Comparison of ENCODE assay signal across 8 cellular contexts in genomic region chr2:224885836-224886547, GRCh38.
A peak's percentile ranks its signal among the peaks of the same experiment; 100 is the strongest.
DNase-seq lines count a peak whose midpoint lies in the region; ATAC-seq, FAIRE-seq and TF ChIP-seq lines count a peak whose summit lies in the region.

No MANE protein-coding gene starts in this region.

- ATAC-seq in GM18498 (IDR thresholded peaks at IDR 0.05; ENCODE audit: unreplicated experiment) = peak; percentile 85
- no peak for ATAC-seq in HepG2
- no peak for ATAC-seq in omental fat pad (ENCODE audit: low FRiP score)

- FAIRE-seq in HepG2 (lab: Jason Lieb, UNC) = no peak

- H3K36me3 ChIP-seq in HepG2 (replicated peaks in 1 of 2; ENCODE audit: control insufficient read depth in 1 of 2, insufficient read depth in 2 of 2, low read length in 2 of 2) (no peaks in the 10 kb centered on the region), prostate gland (no peaks in the 10 kb centered on the region)

- no peak overlapping the region for H3K4me2 ChIP-seq in HepG2 (ENCODE audit: low read depth, low read length)

- no peak overlapping the region for H3K9ac ChIP-seq in HepG2 (ENCODE audit: insufficient read depth, low read depth, low read length)

- H3K79me2 ChIP-seq in HepG2 (ENCODE audit: insufficient read depth, low read length) = no peaks in the 10 kb centered on the region

- WGBS in HepG2 (ENCODE audit: low lambda C conversion rate) = 15% methylated on average over 9 of the region's 9 CpGs
- WGBS in prostate gland = 78% methylated on average over 9 of the region's 9 CpGs

- no peaks in the 10 kb centered on the region for H3K27me3 ChIP-seq in HepG2 (ENCODE audit: control insufficient read depth in 1 of 2, insufficient read depth in 2 of 2, low read length in 2 of 2)
- H3K27me3 ChIP-seq in prostate gland (replicated peaks; ENCODE audit: insufficient read depth) = no peaks in the 10 kb centered on the region

- no peaks in the 10 kb centered on the region for H3K4me1 ChIP-seq in HepG2 (ENCODE audit: insufficient read depth, low read length)
- no peaks in the 10 kb centered on the region for H3K4me1 ChIP-seq in prostate gland (replicated peaks)

- no peaks in the 10 kb centered on the region for H4K20me1 ChIP-seq in HepG2 (ENCODE audit: insufficient read depth, low read length)

- no peak for TF ChIP-seq POLR2A in HepG2 (IDR thresholded peaks at IDR 0.05; ENCODE audit: insufficient read depth in 1 of 2, low read depth in 2 of 2, low read length in 2 of 2)
- TF ChIP-seq POLR2A in prostate gland (IDR thresholded peaks at IDR 0.05) = no peak

- POLR2A ChIA-PET in HepG2 (lab: Yijun Ruan, JAX) = no interaction called here

- no peak for TF ChIP-seq EP300 in HepG2 (IDR thresholded peaks at IDR 0.05; ENCODE audit: low read depth in 2 of 2, low read length in 2 of 2)
- no peak for TF ChIP-seq EP300 in HepG2 (CRISPR knock-in tag; IDR thresholded peaks at IDR 0.05; ENCODE audit: borderline replicate concordance)

- TF ChIP-seq CTCF in HFF-Myc (IDR thresholded peaks at IDR 0.05; ENCODE audit: low read depth, low read length, missing control alignments) (no peak), fibroblast of the aortic adventitia (IDR thresholded peaks at IDR 0.05; ENCODE audit: insufficient read depth, low read length) (no peak), HepG2 (CRISPR knock-in tag; IDR thresholded peaks at IDR 0.05) (no peak), prostate gland (IDR thresholded peaks at IDR 0.05) (no peak), omental fat pad (IDR thresholded peaks at IDR 0.05) (no peak)

- no peak overlapping the region for H3K27ac ChIP-seq in HepG2 (ENCODE audit: extremely low read length, insufficient read depth, low read length)
- no peak overlapping the region for H3K27ac ChIP-seq in prostate gland

- in situ Hi-C loops in HepG2 (cut with HindIII; ENCODE audit: extremely low pct_ligation_motif_present, low pct_unique_long_range_greater_than_20kb) = no loop called here

- no TSS peak for BruUV-seq in HepG2 (replicated peaks; lab: Mats Ljungman, UMichigan)

- CTCF ChIA-PET in HepG2 (lab: Yijun Ruan, JAX; ENCODE audit: low intra/inter-chr PET ratio, low total read pairs) = no interaction called here

- DNase-seq in HFF-Myc (ENCODE audit: extremely low read depth, low read depth) (peak; percentile 52), NOMO-1 treated with DMSO at 0.1 percent for 48 hours (lab: John Stamatoyannopoulos, UW; ENCODE audit: unreplicated experiment) (peak; percentile 79), fibroblast of the aortic adventitia (ENCODE audit: low read depth) (peak; percentile 74), HepG2 (ENCODE audit: low spot score) (no peak), prostate gland (ENCODE audit: low spot score) (no peak), NCI-H1048 (lab: John Stamatoyannopoulos, UW) (no peak), omental fat pad (ENCODE audit: low spot score) (no peak)

- H3K4me3 ChIP-seq in HFF-Myc (replicated peaks; ENCODE audit: low read depth, low read length) (no peak overlapping the region), fibroblast of the aortic adventitia (ENCODE audit: low read depth, low read length) (no peak overlapping the region), HepG2 (replicated peaks in 1 of 3; ENCODE audit: insufficient read depth in 1 of 3, low read depth in 2 of 3, low read length in 3 of 3) (no peak overlapping the region), prostate gland (no peak overlapping the region)

- no peak overlapping the region for H2AFZ ChIP-seq in HepG2 (ENCODE audit: low read length)

- TF ChIP-seq RAD21 in HepG2 (CRISPR knock-in tag; IDR thresholded peaks at IDR 0.05) = no peak

- H3K9me3 ChIP-seq in HepG2 (ENCODE audit: low read length) = no peaks in the 10 kb centered on the region
- H3K9me3 ChIP-seq in prostate gland = no peaks in the 10 kb centered on the region

- intact Hi-C loops in HepG2 (cut with micrococcal nuclease; ENCODE audit: unreplicated experiment) = no loop called here
- intact Hi-C loops in prostate gland (cut with DNase I) = no loop called here

TF ChIP-seq in HepG2, 621 proteins besides CTCF, POLR2A, EP300 and RAD21:
- TF ChIP-seq ZMAT3 (CRISPR knock-in tag; conservative IDR thresholded peaks at IDR 0.05) (no peak), ZNF580 (CRISPR knock-in tag; IDR thresholded peaks at IDR 0.05; ENCODE audit: borderline replicate concordance, low read depth) (no peak), ZNF264 (CRISPR knock-in tag; IDR thresholded peaks at IDR 0.05) (no peak), ARNT2 (CRISPR knock-in tag; IDR thresholded peaks at IDR 0.05; ENCODE audit: low read depth) (no peak), YEATS2 (CRISPR knock-in tag; IDR thresholded peaks at IDR 0.05; ENCODE audit: borderline replicate concordance) (no peak), FLYWCH1 (CRISPR knock-in tag; IDR thresholded peaks at IDR 0.05) (no peak), ZFP36L2 (CRISPR knock-in tag; IDR thresholded peaks at IDR 0.05) (no peak), DR1 (CRISPR knock-in tag; IDR thresholded peaks at IDR 0.05) (no peak), XBP1 (CRISPR knock-in tag; IDR thresholded peaks at IDR 0.05) (no peak), ZNF589 (CRISPR knock-in tag; conservative IDR thresholded peaks at IDR 0.05) (no peak), HOXA5 (CRISPR knock-in tag; IDR thresholded peaks at IDR 0.05) (no peak), ZNF460 (CRISPR knock-in tag; IDR thresholded peaks at IDR 0.05; ENCODE audit: borderline replicate concordance) (no peak), THYN1 (CRISPR knock-in tag; IDR thresholded peaks at IDR 0.05; ENCODE audit: borderline replicate concordance, low read depth) (no peak), POLR2AphosphoS5 (IDR thresholded peaks at IDR 0.05; ENCODE audit: low read depth, low read length) (no peak), ATF1 (CRISPR knock-in tag; IDR thresholded peaks at IDR 0.05) (no peak), ZFP90 (CRISPR knock-in tag; IDR thresholded peaks at IDR 0.05; ENCODE audit: borderline replicate concordance) (no peak), SP5 (CRISPR knock-in tag; IDR thresholded peaks at IDR 0.05; ENCODE audit: borderline replicate concordance, low read depth) (no peak), ZNF354B (CRISPR knock-in tag; IDR thresholded peaks at IDR 0.05) (no peak)
TF ChIP-seq in HepG2: peak in this region for 0.

Comparison
In these comparisons a context has a peak if more than half of its experiments do, and no peak if none do; other contexts are left out.
1. DNase-seq: peak in HFF-Myc (single experiment), NOMO-1 treated with DMSO at 0.1 percent for 48 hours (single experiment) and fibroblast of the aortic adventitia (single experiment); none in HepG2 (single experiment), prostate gland (single experiment), NCI-H1048 (single experiment) and omental fat pad (single experiment).